In the genomic region with DNA sequence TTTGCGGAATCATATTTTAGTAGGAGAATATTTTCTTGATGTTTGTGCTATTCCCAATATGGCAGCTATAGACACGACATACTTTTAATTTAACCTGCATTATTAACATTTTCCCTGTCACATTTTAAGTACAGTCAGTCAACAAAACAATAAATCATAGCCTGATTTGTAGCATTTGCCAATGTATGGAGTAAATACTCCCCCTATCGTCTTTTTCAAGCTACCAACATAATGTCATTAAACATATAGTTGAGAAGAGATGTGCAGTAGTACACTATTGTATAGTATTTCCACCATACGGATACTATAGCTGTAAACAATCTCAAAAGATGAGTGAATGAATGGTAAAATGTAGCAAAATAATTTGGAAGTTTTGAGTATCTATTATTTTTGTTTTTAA, we compare ENCODE assay signal across 1 cellular context.
TF ChIP-seq lines count a peak whose summit lies in the region.

No MANE protein-coding gene starts in this region.

TF ChIP-seq in GM23338, 12 proteins besides CTCF, POLR2A, EP300 and RAD21 (continued from another document):
- TF ChIP-seq, protein P1, sequence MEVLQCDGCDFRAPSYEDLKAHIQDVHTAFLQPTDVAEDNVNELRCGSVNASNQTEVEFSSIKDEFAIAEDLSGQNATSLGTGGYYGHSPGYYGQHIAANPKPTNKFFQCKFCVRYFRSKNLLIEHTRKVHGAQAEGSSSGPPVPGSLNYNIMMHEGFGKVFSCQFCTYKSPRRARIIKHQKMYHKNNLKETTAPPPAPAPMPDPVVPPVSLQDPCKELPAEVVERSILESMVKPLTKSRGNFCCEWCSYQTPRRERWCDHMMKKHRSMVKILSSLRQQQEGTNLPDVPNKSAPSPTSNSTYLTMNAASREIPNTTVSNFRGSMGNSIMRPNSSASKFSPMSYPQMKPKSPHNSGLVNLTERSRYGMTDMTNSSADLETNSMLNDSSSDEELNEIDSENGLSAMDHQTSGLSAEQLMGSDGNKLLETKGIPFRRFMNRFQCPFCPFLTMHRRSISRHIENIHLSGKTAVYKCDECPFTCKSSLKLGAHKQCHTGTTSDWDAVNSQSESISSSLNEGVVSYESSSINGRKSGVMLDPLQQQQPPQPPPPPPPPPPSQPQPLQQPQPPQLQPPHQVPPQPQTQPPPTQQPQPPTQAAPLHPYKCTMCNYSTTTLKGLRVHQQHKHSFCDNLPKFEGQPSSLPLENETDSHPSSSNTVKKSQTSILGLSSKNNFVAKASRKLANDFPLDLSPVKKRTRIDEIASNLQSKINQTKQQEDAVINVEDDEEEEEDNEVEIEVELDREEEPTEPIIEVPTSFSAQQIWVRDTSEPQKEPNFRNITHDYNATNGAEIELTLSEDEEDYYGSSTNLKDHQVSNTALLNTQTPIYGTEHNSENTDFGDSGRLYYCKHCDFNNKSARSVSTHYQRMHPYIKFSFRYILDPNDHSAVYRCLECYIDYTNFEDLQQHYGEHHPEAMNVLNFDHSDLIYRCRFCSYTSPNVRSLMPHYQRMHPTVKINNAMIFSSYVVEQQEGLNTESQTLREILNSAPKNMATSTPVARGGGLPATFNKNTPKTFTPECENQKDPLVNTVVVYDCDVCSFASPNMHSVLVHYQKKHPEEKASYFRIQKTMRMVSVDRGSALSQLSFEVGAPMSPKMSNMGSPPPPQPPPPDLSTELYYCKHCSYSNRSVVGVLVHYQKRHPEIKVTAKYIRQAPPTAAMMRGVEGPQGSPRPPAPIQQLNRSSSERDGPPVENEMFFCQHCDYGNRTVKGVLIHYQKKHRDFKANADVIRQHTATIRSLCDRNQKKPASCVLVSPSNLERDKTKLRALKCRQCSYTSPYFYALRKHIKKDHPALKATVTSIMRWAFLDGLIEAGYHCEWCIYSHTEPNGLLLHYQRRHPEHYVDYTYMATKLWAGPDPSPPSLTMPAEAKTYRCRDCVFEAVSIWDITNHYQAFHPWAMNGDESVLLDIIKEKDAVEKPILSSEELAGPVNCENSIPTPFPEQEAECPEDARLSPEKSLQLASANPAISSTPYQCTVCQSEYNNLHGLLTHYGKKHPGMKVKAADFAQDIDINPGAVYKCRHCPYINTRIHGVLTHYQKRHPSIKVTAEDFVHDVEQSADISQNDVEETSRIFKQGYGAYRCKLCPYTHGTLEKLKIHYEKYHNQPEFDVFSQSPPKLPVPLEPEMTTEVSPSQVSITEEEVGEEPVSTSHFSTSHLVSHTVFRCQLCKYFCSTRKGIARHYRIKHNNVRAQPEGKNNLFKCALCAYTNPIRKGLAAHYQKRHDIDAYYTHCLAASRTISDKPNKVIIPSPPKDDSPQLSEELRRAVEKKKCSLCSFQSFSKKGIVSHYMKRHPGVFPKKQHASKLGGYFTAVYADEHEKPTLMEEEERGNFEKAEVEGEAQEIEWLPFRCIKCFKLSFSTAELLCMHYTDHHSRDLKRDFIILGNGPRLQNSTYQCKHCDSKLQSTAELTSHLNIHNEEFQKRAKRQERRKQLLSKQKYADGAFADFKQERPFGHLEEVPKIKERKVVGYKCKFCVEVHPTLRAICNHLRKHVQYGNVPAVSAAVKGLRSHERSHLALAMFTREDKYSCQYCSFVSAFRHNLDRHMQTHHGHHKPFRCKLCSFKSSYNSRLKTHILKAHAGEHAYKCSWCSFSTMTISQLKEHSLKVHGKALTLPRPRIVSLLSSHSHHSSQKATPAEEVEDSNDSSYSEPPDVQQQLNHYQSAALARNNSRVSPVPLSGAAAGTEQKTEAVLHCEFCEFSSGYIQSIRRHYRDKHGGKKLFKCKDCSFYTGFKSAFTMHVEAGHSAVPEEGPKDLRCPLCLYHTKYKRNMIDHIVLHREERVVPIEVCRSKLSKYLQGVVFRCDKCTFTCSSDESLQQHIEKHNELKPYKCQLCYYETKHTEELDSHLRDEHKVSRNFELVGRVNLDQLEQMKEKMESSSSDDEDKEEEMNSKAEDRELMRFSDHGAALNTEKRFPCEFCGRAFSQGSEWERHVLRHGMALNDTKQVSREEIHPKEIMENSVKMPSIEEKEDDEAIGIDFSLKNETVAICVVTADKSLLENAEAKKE (CRISPR knock-in tag; IDR thresholded peaks at IDR 0.05), result no peak
- TF ChIP-seq JUNB (IDR thresholded peaks at IDR 0.05; ENCODE audit: unreplicated experiment), result no peak
- TF ChIP-seq EZH2 (IDR thresholded peaks at IDR 0.05; ENCODE audit: low read depth, unreplicated experiment), result no peak
- TF ChIP-seq CREB1 (CRISPR knock-in tag; IDR thresholded peaks at IDR 0.05; ENCODE audit: low read depth), result no peak
- TF ChIP-seq, protein P2, sequence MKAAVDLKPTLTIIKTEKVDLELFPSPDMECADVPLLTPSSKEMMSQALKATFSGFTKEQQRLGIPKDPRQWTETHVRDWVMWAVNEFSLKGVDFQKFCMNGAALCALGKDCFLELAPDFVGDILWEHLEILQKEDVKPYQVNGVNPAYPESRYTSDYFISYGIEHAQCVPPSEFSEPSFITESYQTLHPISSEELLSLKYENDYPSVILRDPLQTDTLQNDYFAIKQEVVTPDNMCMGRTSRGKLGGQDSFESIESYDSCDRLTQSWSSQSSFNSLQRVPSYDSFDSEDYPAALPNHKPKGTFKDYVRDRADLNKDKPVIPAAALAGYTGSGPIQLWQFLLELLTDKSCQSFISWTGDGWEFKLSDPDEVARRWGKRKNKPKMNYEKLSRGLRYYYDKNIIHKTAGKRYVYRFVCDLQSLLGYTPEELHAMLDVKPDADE (IDR thresholded peaks at IDR 0.05), result no peak
- TF ChIP-seq, protein P3, sequence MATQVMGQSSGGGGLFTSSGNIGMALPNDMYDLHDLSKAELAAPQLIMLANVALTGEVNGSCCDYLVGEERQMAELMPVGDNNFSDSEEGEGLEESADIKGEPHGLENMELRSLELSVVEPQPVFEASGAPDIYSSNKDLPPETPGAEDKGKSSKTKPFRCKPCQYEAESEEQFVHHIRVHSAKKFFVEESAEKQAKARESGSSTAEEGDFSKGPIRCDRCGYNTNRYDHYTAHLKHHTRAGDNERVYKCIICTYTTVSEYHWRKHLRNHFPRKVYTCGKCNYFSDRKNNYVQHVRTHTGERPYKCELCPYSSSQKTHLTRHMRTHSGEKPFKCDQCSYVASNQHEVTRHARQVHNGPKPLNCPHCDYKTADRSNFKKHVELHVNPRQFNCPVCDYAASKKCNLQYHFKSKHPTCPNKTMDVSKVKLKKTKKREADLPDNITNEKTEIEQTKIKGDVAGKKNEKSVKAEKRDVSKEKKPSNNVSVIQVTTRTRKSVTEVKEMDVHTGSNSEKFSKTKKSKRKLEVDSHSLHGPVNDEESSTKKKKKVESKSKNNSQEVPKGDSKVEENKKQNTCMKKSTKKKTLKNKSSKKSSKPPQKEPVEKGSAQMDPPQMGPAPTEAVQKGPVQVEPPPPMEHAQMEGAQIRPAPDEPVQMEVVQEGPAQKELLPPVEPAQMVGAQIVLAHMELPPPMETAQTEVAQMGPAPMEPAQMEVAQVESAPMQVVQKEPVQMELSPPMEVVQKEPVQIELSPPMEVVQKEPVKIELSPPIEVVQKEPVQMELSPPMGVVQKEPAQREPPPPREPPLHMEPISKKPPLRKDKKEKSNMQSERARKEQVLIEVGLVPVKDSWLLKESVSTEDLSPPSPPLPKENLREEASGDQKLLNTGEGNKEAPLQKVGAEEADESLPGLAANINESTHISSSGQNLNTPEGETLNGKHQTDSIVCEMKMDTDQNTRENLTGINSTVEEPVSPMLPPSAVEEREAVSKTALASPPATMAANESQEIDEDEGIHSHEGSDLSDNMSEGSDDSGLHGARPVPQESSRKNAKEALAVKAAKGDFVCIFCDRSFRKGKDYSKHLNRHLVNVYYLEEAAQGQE (IDR thresholded peaks at IDR 0.05; ENCODE audit: unreplicated experiment), result no peak
